In the genomic region with DNA sequence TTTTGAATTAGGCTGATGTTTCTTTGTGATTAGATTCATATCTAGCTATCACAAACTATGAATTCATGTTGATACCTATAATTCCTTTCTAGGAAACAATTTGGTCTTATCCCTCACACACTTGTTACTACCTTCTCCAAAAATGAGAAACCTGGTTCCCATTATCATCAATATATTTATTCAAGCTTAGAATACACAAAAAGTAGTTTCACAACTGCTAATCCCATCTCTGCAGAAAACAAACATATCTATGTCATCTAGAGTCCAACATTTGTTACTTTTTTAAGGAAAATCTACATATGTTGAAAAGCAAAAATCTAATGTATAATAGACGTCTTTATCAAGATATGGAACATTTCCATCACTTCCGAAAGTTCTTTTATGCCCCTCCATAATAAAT, we compare ENCODE assay signal across 7 cellular contexts.
"Had no signal": no experiment of that assay in that cellular context is flagged by ENCODE, and none has a peak within 500 bp of the region (broad histone marks: within the 10 kb centered on the region; RNA-seq: fewer than 3 reads in every experiment).

No MANE protein-coding gene starts in this region.

- H3K27ac ChIP-seq: HL-60, KMS-11 had no signal

- H3K4me2 ChIP-seq: KMS-11 had no signal

- H3K9ac ChIP-seq: KMS-11 had no signal

- H3K4me3 ChIP-seq: K562 had no signal

- DNase-seq: IMR-90, KBM-7, KG1 had no signal

- FAIRE-seq: HTR-8/SVneo, K562 had no signal

- ATAC-seq: K562 had no signal
